In genomic region chr11:64887757-64888405, GRCh38 we compare ENCODE assay signal across 8 cellular contexts. TPM values are rescaled to one million over a fixed set of nuclear protein-coding genes. Genes with fewer than 3 reads are reported as not detected.
A peak's percentile ranks its signal among the peaks of the same experiment; 100 is the strongest.
DNase-seq lines count a peak whose midpoint lies in the region; ATAC-seq and TF ChIP-seq lines count a peak whose summit lies in the region.

No MANE protein-coding gene starts in this region.

- TF ChIP-seq CTCF in GM12872 (IDR thresholded peaks at IDR 0.05; ENCODE audit: insufficient read depth, low read depth, low read length) (peak; percentile 90), mesothelial cell of epicardium (IDR thresholded peaks at IDR 0.05; ENCODE audit: unreplicated experiment) (peak; percentile 99)

- H3K9me3 ChIP-seq in effector memory CD4-positive, alpha-beta T cell (ENCODE audit: control insufficient read depth, low read length), result no peaks in the 10 kb centered on the region

- H3K27me3 Mint-ChIP-seq in mesothelial cell of epicardium (ENCODE audit: low read depth), result no peaks in the 10 kb centered on the region

- no peaks in the 10 kb centered on the region for H3K36me3 ChIP-seq in effector memory CD4-positive, alpha-beta T cell (ENCODE audit: control insufficient read depth, insufficient read depth, low read length)

- peak overlapping the region; percentile 7 for H3K27ac ChIP-seq in effector memory CD4-positive, alpha-beta T cell (ENCODE audit: insufficient read depth, low read length, poor library complexity, severe bottlenecking)

- DNase-seq in NCI-H460 (ENCODE audit: extremely low read depth, low read depth) (peak; percentile 46), mesothelial cell of epicardium (ENCODE audit: low spot score in 2 of 2, unreplicated experiment in 2 of 2) (peak; percentile 75 to 90), NCI-H1048 (lab: John Stamatoyannopoulos, UW) (no peak)
- peak; percentile 86 to 89 for DNase-seq in activated CD4-positive, alpha-beta T cell treated with anti-CD3 and anti-CD28 coated beads, Interleukin-2, amount 50 U/mL, for 48 hours
- peak; percentile 69 to 80 (median 76) for DNase-seq in effector memory CD4-positive, alpha-beta T cell
- DNase-seq in stimulated activated CD8-positive, alpha-beta memory T cell treated with anti-CD3 and anti-CD28 coated beads, Interleukin-15, amount 100 ng/mL, for 4 hours (ENCODE audit: low read depth in 2 of 2), result peak; percentile 57 to 58

- H3K4me3 ChIP-seq in effector memory CD4-positive, alpha-beta T cell (ENCODE audit: insufficient read depth, low read depth, low read length, poor library complexity, severe bottlenecking), result peak overlapping the region; percentile 24

- H3K27ac Mint-ChIP-seq in mesothelial cell of epicardium, result peak overlapping the region; percentile 81

- H3K36me3 Mint-ChIP-seq in mesothelial cell of epicardium, result no peaks in the 10 kb centered on the region

- H3K27me3 ChIP-seq in effector memory CD4-positive, alpha-beta T cell (replicated peaks; ENCODE audit: control insufficient read depth, insufficient read depth, low read length, poor library complexity, severe bottlenecking), result no peaks in the 10 kb centered on the region

- peak overlapping the region; percentile 67 for H3K4me3 Mint-ChIP-seq in mesothelial cell of epicardium

- H3K4me1 Mint-ChIP-seq in mesothelial cell of epicardium, result peaks cover 21% of the 10 kb centered on the region

- peaks cover 21% of the 10 kb centered on the region for H3K4me1 ChIP-seq in effector memory CD4-positive, alpha-beta T cell (ENCODE audit: control insufficient read depth, insufficient read depth, low read length, poor library complexity, severe bottlenecking)

- no peaks in the 10 kb centered on the region for H3K9me3 Mint-ChIP-seq in mesothelial cell of epicardium

- peak; percentile 86 for ATAC-seq in HG02798 (IDR thresholded peaks at IDR 0.05; ENCODE audit: poor library complexity, unreplicated experiment)

RNA-seq across cellular contexts. Expression of gene EHD1, which starts 9.5 kb away (rescaled TPM):
- 20.5 and 29.1 TPM in 2 replicates for total RNA-seq in NCI-H460 (2014; rRNA removed; shearing (Covaris generic))
- 22.9 and 28.6 TPM in 2 replicates for polyA plus RNA-seq in NCI-H460 (2014; cell fraction: nucleus; rRNA removed)
- total RNA-seq in mesothelial cell of epicardium, result 84.9 to 94.5 TPM (median 86.8 TPM) in 3 replicates

RNA-seq across cellular contexts. Expression of gene ATG2A, which starts 29.1 kb away (rescaled TPM):
- total RNA-seq in NCI-H460 (2014; rRNA removed; shearing (Covaris generic)), result 6.5 and 7.1 TPM in 2 replicates
- polyA plus RNA-seq in NCI-H460 (2014; cell fraction: nucleus; rRNA removed), result 10.5 and 15.9 TPM in 2 replicates
- 29.8 to 32.9 TPM (median 31.7 TPM) in 3 replicates for total RNA-seq in mesothelial cell of epicardium

RNA-seq across cellular contexts. Expression of gene PPP2R5B, which starts 36.6 kb away (rescaled TPM):
- 6.8 and 9.7 TPM in 2 replicates for total RNA-seq in NCI-H460 (2014; rRNA removed; shearing (Covaris generic))
- polyA plus RNA-seq in NCI-H460 (2014; cell fraction: nucleus; rRNA removed), result 4.0 and 9.8 TPM in 2 replicates
- total RNA-seq in mesothelial cell of epicardium, result 12.3 to 14.4 TPM (median 13.5 TPM) in 3 replicates

RNA-seq across cellular contexts. Expression of gene CDC42BPG, which starts 43.4 kb away (rescaled TPM):
- 0.02 TPM in 1 of 2 replicates, not detected in the other for total RNA-seq in NCI-H460 (2014; rRNA removed; shearing (Covaris generic))
- 0.24 and 0.31 TPM in 2 replicates for polyA plus RNA-seq in NCI-H460 (2014; cell fraction: nucleus; rRNA removed)
- total RNA-seq in mesothelial cell of epicardium, result 24.6 to 30.1 TPM (median 25.0 TPM) in 3 replicates

RNA-seq across cellular contexts. Expression of gene GPHA2, which starts 47.8 kb away (rescaled TPM):
- total RNA-seq in NCI-H460 (2014; rRNA removed; shearing (Covaris generic)), result not detected in 2 replicates
- not detected in 2 replicates for polyA plus RNA-seq in NCI-H460 (2014; cell fraction: nucleus; rRNA removed)
- total RNA-seq in mesothelial cell of epicardium, result not detected in 3 replicates
